ENCODE assay signal across 11 cellular contexts in the genomic region with DNA sequence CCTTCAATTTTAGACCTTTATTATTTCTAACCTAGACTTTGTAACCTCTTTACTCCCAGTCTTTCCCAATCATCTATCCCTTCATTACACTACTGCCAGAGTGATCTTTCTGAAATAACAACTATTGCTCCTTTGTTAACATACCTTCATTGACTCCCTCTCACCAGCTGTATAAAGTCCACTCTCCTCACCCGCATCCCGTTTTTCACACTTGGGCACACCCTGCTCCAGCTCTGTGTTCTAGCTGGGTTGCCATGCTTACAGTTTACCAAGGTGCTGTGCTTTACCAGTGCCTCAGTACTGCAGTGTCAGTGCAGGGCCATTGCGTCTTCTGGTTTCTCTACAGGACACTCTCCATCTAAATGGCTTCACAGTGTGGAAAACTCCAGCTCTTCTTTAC.
"Had no signal": no experiment of that assay in that cellular context is flagged by ENCODE, and none has a peak within 500 bp of the region (broad histone marks: within the 10 kb centered on the region; RNA-seq: fewer than 3 reads in every experiment).

No MANE protein-coding gene starts in this region.

- H3K4me3 ChIP-seq: thoracic aorta had no signal

- H3K4me3 Mint-ChIP-seq: activated CD8-positive, alpha-beta T cell treated with anti-CD3 and anti-CD28 coated beads for 36 hours; activated T-cell treated with anti-CD3 and anti-CD28 coated beads, Interleukin-2, amount 50 U/mL, for 72 hours; stimulated activated naive CD8-positive, alpha-beta T cell treated with anti-CD3 and anti-CD28 coated beads, Interleukin-15, amount 100 ng/mL, for 72 hours had no signal

- H3K27ac Mint-ChIP-seq: activated CD8-positive, alpha-beta T cell treated with anti-CD3 and anti-CD28 coated beads for 36 hours; activated T-cell treated with anti-CD3 and anti-CD28 coated beads, Interleukin-2, amount 50 U/mL, for 72 hours; stimulated activated naive CD8-positive, alpha-beta T cell treated with anti-CD3 and anti-CD28 coated beads, Interleukin-15, amount 100 ng/mL, for 72 hours had no signal

- H3K27me3 Mint-ChIP-seq: stimulated activated naive CD8-positive, alpha-beta T cell treated with anti-CD3 and anti-CD28 coated beads, Interleukin-15, amount 100 ng/mL, for 72 hours had no signal

- DNase-seq: activated CD8-positive, alpha-beta memory T cell treated with anti-CD3 and anti-CD28 coated beads, Interleukin-2, amount 50 U/mL, for 4 hours; activated CD8-positive, alpha-beta T cell treated with anti-CD3 and anti-CD28 coated beads for 36 hours; activated naive CD4-positive, alpha-beta T cell; activated T-cell treated with anti-CD3 and anti-CD28 coated beads, Interleukin-2, amount 50 U/mL, for 72 hours; aorta; kidney; stimulated activated CD4-positive, alpha-beta T cell treated with anti-CD3 and anti-CD28 coated beads, Interleukin-15, amount 100 ng/mL, for 24 hours; stimulated activated CD4-positive, alpha-beta T cell treated with anti-CD3 and anti-CD28 coated beads, Interleukin-4, amount 100 ng/mL, for 24 hours; stimulated activated naive CD8-positive, alpha-beta T cell treated with anti-CD3 and anti-CD28 coated beads, Interleukin-15, amount 100 ng/mL, for 72 hours; SW 1271 had no signal

- H3K9me3 Mint-ChIP-seq: activated CD8-positive, alpha-beta T cell treated with anti-CD3 and anti-CD28 coated beads for 36 hours; activated T-cell treated with anti-CD3 and anti-CD28 coated beads, Interleukin-2, amount 50 U/mL, for 72 hours; stimulated activated naive CD8-positive, alpha-beta T cell treated with anti-CD3 and anti-CD28 coated beads, Interleukin-15, amount 100 ng/mL, for 72 hours had no signal

- H3K4me1 Mint-ChIP-seq: stimulated activated naive CD8-positive, alpha-beta T cell treated with anti-CD3 and anti-CD28 coated beads, Interleukin-15, amount 100 ng/mL, for 72 hours had no signal

- H3K27ac ChIP-seq: thoracic aorta had no signal

- ATAC-seq: activated CD8-positive, alpha-beta T cell treated with anti-CD3 and anti-CD28 coated beads for 36 hours; activated T-cell treated with anti-CD3 and anti-CD28 coated beads, Interleukin-2, amount 50 U/mL, for 72 hours; stimulated activated naive CD8-positive, alpha-beta T cell treated with anti-CD3 and anti-CD28 coated beads, Interleukin-15, amount 100 ng/mL, for 72 hours had no signal
